33 cellular contexts compared by ENCODE assay signal in the genomic region with DNA sequence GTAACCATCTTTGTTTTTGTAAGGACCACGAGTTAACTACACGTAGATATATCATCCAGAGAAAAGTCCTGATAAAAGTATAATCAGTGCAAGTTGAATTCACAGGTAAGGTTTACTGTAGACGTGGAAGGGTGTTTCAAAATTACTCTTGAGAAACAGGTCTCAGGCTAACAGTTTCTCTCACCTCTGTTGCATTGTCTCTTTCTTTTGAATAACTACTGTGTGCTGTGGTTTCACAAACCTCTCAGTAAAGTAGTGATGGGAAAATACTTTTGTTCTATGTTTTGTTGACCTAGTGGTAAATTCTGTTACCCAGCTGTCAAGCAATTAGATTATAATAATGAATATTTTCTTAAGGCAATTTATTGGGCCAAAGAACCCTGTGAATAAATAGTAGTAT.
"Had no signal": no experiment of that assay in that cellular context is flagged by ENCODE, and none has a peak within 500 bp of the region (broad histone marks: within the 10 kb centered on the region; RNA-seq: fewer than 3 reads in every experiment).

No MANE protein-coding gene starts in this region.

- H3K36me3 ChIP-seq: adrenal gland, brain microvascular endothelial cell, breast epithelium had no signal

- H3K4me1 ChIP-seq: body of pancreas, breast epithelium had no signal

- H3K27me3 ChIP-seq: adrenal gland, body of pancreas, brain microvascular endothelial cell, breast epithelium had no signal

- H3K4me3 ChIP-seq: adrenal gland, body of pancreas, breast epithelium had no signal

- FAIRE-seq: astrocyte, TTC549 had no signal

- H3K27ac ChIP-seq: adrenal gland, body of pancreas, brain microvascular endothelial cell, breast epithelium, VCaP had no signal

- H3K9me3 ChIP-seq: adrenal gland, body of pancreas, breast epithelium had no signal

- ATAC-seq: activated CD8-positive, alpha-beta T cell treated with anti-CD3 and anti-CD28 coated beads for 36 hours; activated naive CD4-positive, alpha-beta T cell treated with anti-CD3 and anti-CD28 coated beads, Interleukin-2, amount 50 U/mL, for 72 hours; activated T-cell treated with anti-CD3 and anti-CD28 coated beads, Interleukin-2, amount 50 U/mL, for 4 hours; activated T-cell treated with anti-CD3 and anti-CD28 coated beads, Interleukin-2, amount 50 U/mL, for 72 hours; activated T-helper 17 cell treated with anti-CD3 and anti-CD28 coated beads, Interleukin-2, amount 50 U/mL, for 72 hours; body of pancreas had no signal

- DNase-seq: activated B cell treated with CpG ODN at 0.5 μM for 24 hours; activated CD4-positive, alpha-beta memory T cell treated with anti-CD3 and anti-CD28 coated beads for 36 hours; activated CD4-positive, alpha-beta T cell treated with anti-CD3 and anti-CD28 coated beads for 4 hours; activated CD4-positive, alpha-beta T cell treated with anti-CD3 and anti-CD28 coated beads, Interleukin-2, amount 10 ng/mL, durations not matched to agents 24 days and 14 days; activated CD4-positive, alpha-beta T cell treated with anti-CD3 and anti-CD28 coated beads, Interleukin-2, amount 50 U/mL, for 1 hour; activated CD4-positive, alpha-beta T cell treated with anti-CD3 and anti-CD28 coated beads, Interleukin-2, amount 50 U/mL, for 4 hours; activated CD4-positive, CD25-positive, alpha-beta regulatory T cell treated with anti-CD3 and anti-CD28 coated beads, Interleukin-2, amount 50 U/mL, for 72 hours; activated CD8-positive, alpha-beta memory T cell treated with anti-CD3 and anti-CD28 coated beads, Interleukin-2, amount 50 U/mL, for 4 hours; activated CD8-positive, alpha-beta T cell treated with anti-CD3 and anti-CD28 coated beads for 36 hours; activated effector memory CD4-positive, alpha-beta T cell treated with anti-CD3 and anti-CD28 coated beads, Interleukin-2, amount 50 U/mL, for 16 hours; activated gamma-delta T cell treated with Interleukin-2 at 50 U/mL for 16 hours; activated naive CD4-positive, alpha-beta T cell; activated naive CD4-positive, alpha-beta T cell treated with anti-CD3 and anti-CD28 coated beads for 36 hours; activated naive CD4-positive, alpha-beta T cell treated with anti-CD3 and anti-CD28 coated beads, Interleukin-2, amount 50 U/mL, for 16 hours; activated naive CD8-positive, alpha-beta T cell treated with anti-CD3 and anti-CD28 coated beads for 36 hours; activated T-cell treated with anti-CD3 and anti-CD28 coated beads for 4 hours; activated T-cell treated with anti-CD3 and anti-CD28 coated beads, Interleukin-2, amount 50 U/mL, for 1 hour; activated T-cell treated with anti-CD3 and anti-CD28 coated beads, Interleukin-2, amount 50 U/mL, for 4 hours; activated T-cell treated with anti-CD3 and anti-CD28 coated beads, Interleukin-2, amount 50 U/mL, for 72 hours; adrenal gland; amniotic stem cell; aorta; body of pancreas; brain microvascular endothelial cell; central memory CD4-positive, alpha-beta T cell; T-helper 2 cell; T-helper 9 cell had no signal
